19 cellular contexts compared by ENCODE assay signal in the genomic region with DNA sequence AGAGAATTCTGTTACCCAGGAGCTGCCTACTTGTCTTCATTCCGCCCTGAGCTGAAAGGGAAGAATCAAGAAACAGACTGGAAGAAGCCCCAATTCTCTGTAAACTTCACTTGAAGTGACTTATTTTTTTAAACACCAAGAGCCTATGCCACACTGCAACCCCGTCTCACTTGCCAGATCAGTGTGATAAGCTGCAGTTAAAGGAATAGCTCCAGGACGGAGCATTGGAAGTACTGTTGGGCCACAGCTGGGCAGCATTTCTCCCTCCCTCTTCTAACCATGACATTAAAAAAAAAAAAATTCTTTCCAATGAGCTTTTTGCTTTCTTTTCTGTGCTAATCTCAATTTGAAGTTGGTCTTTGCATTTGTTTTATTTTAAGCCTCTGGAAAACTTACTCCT.
"Had no signal": no experiment of that assay in that cellular context is flagged by ENCODE, and none has a peak within 500 bp of the region (broad histone marks: within the 10 kb centered on the region; RNA-seq: fewer than 3 reads in every experiment).

No MANE protein-coding gene starts in this region.

- ATAC-seq: effector memory CD8-positive, alpha-beta T cell; gastrocnemius medialis; left lung; naive thymus-derived CD4-positive, alpha-beta T cell; pancreas; stimulated activated memory B cell treated with anti-CD40 and anti-IgM and Interleukin-4, amounts not matched to agents 10 μg/mL and 1 μg/mL and 100 μg/mL, for 72 hours; stimulated activated naive CD8-positive, alpha-beta T cell treated with anti-CD3 and anti-CD28 coated beads, Interleukin-15, Interleukin-2, amounts not matched to agents 100 U/mL and 50 U/mL, for 24 hours had no signal

- H3K27me3 ChIP-seq: gastrocnemius medialis, pancreas, right lobe of liver, tibial nerve, upper lobe of left lung had no signal

- H3K27ac ChIP-seq: gastrocnemius medialis, left lung, pancreas, right lobe of liver, thoracic aorta, upper lobe of left lung had no signal

- H3K27ac Mint-ChIP-seq: effector memory CD8-positive, alpha-beta T cell; naive thymus-derived CD4-positive, alpha-beta T cell; stimulated activated memory B cell treated with anti-CD40 and anti-IgM and Interleukin-4, amounts not matched to agents 10 μg/mL and 1 μg/mL and 100 μg/mL, for 72 hours had no signal

- H3K36me3 ChIP-seq: gastrocnemius medialis, left lung, pancreas, right lobe of liver, thoracic aorta, tibial nerve, upper lobe of left lung had no signal

- H3K9me3 Mint-ChIP-seq: effector memory CD8-positive, alpha-beta T cell had no signal

- H3K4me1 ChIP-seq: gastrocnemius medialis, left lung, pancreas, right lobe of liver, upper lobe of left lung had no signal

- H3K4me1 Mint-ChIP-seq: naive thymus-derived CD4-positive, alpha-beta T cell; stimulated activated memory B cell treated with anti-CD40 and anti-IgM and Interleukin-4, amounts not matched to agents 10 μg/mL and 1 μg/mL and 100 μg/mL, for 72 hours had no signal

- H3K4me2 ChIP-seq: smooth muscle cell had no signal

- H3K4me3 Mint-ChIP-seq: effector memory CD8-positive, alpha-beta T cell; naive thymus-derived CD4-positive, alpha-beta T cell; stimulated activated memory B cell treated with anti-CD40 and anti-IgM and Interleukin-4, amounts not matched to agents 10 μg/mL and 1 μg/mL and 100 μg/mL, for 72 hours had no signal

- DNase-seq: cortex of kidney; effector memory CD8-positive, alpha-beta T cell; foreskin fibroblast; gastrocnemius medialis; head of caudate nucleus; kidney; left lung; mesendoderm; naive thymus-derived CD4-positive, alpha-beta T cell; pancreas; right lobe of liver; stimulated activated CD4-positive, alpha-beta T cell treated with anti-CD3 and anti-CD28 coated beads, Interleukin-2, amount 100 ng/mL, for 24 hours; stimulated activated CD4-positive, alpha-beta T cell treated with anti-CD3 and anti-CD28 coated beads, Interleukin-4, amount 100 ng/mL, for 4 hours; stimulated activated naive CD8-positive, alpha-beta T cell treated with anti-CD3 and anti-CD28 coated beads, Interleukin-15, Interleukin-2, amounts not matched to agents 100 U/mL and 50 U/mL, for 24 hours; upper lobe of left lung had no signal

- H3K4me3 ChIP-seq: gastrocnemius medialis, left lung, pancreas, right lobe of liver, smooth muscle cell, thoracic aorta, tibial nerve, upper lobe of left lung had no signal

- H3K36me3 Mint-ChIP-seq: naive thymus-derived CD4-positive, alpha-beta T cell; stimulated activated memory B cell treated with anti-CD40 and anti-IgM and Interleukin-4, amounts not matched to agents 10 μg/mL and 1 μg/mL and 100 μg/mL, for 72 hours had no signal

- H3K9me3 ChIP-seq: gastrocnemius medialis, pancreas, right lobe of liver, thoracic aorta, upper lobe of left lung had no signal
